Comparison of ENCODE assay signal across 8 cellular contexts in the genomic region with DNA sequence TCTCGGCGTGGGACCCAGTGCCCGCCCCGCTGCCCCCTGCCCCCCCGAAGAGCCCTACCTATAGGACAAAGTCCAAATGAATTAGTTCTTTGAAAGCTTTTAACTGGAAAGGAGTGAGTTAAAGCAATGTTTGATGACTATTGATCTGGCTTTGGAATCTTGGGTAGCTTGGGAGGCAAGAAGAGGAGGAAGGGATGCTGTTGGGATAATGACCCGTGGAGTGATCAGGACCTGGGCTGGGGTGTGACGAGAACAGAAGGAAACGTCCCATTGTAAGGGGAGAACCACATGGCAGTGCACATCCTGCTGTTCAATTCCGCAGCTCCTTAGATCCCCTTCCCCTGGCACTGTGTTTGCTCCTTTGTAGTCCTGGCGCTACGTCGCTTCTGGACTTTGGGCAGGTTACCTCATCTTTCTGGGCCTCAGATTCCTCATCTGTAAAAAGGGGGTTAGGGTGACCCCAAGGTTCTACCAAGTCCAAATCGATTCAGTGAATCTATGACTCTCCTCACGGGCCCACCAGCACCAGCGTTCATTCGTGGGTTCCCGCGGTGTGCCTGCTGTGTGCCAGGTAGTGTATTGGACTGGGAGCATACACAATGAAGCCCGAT. TPM values are rescaled to one million over a fixed set of nuclear protein-coding genes. Genes with fewer than 3 reads are reported as not detected.
DNase-seq lines count a peak whose midpoint lies in the region; ATAC-seq and TF ChIP-seq lines count a peak whose summit lies in the region.

No MANE protein-coding gene starts in this region.

- H3K4me1 Mint-ChIP-seq in T-helper 17 cell (peaks cover 42% of the 10 kb centered on the region), endodermal cell (peaks cover 20% of the 10 kb centered on the region)

- TF ChIP-seq RAD21 in neural cell (conservative IDR thresholded peaks at IDR 0.05), result no peak

- no peaks in the 10 kb centered on the region for H3K27me3 Mint-ChIP-seq in T-helper 17 cell
- H3K27me3 Mint-ChIP-seq in endodermal cell (ENCODE audit: insufficient read depth), result peaks cover 19% of the 10 kb centered on the region

- H3K79me2 ChIP-seq in neural cell (replicated peaks; ENCODE audit: insufficient read depth, low read length), result peaks cover 21% of the 10 kb centered on the region

- no peaks in the 10 kb centered on the region for H3K9me2 ChIP-seq in neural cell (ENCODE audit: insufficient read depth, low read length)

- no peaks in the 10 kb centered on the region for H3F3A ChIP-seq in neural cell (ENCODE audit: insufficient read depth, low read length, poor library complexity, severe bottlenecking)

- H3K9ac ChIP-seq in endodermal cell (ENCODE audit: extremely low read depth, low read length, poor library complexity, severe bottlenecking), result peak overlapping the region; percentile 90
- peak overlapping the region; percentile 92 for H3K9ac ChIP-seq in neural cell (ENCODE audit: low read length)

- H3K4me1 ChIP-seq in endodermal cell (ENCODE audit: control insufficient read depth, insufficient read depth, low read length), result peaks cover 3% of the 10 kb centered on the region

- H3K4me3 Mint-ChIP-seq in T-helper 17 cell (peak overlapping the region; percentile 94), endodermal cell (peak overlapping the region; percentile 76)

- no peaks in the 10 kb centered on the region for H3K9me3 ChIP-seq in T-helper 17 cell (ENCODE audit: control insufficient read depth, low read length, poor library complexity, severe bottlenecking)
- H3K9me3 ChIP-seq in endodermal cell (ENCODE audit: control insufficient read depth, low read length), result no peaks in the 10 kb centered on the region
- H3K9me3 ChIP-seq in neural cell (ENCODE audit: low read length), result no peaks in the 10 kb centered on the region

- H3K36me3 ChIP-seq in H7 (replicated peaks; ENCODE audit: control insufficient read depth, insufficient read depth, low read length), result no peaks in the 10 kb centered on the region
- H3K36me3 ChIP-seq in endodermal cell (ENCODE audit: control insufficient read depth, insufficient read depth, low read length), result no peaks in the 10 kb centered on the region
- H3K36me3 ChIP-seq in neural cell (ENCODE audit: insufficient read depth, low read length), result no peaks in the 10 kb centered on the region

- TF ChIP-seq CTCF in endodermal cell (conservative IDR thresholded peaks at IDR 0.05) (no peak), neural cell (IDR thresholded peaks at IDR 0.05; ENCODE audit: poor library complexity, severe bottlenecking) (no peak)

- ATAC-seq in T-helper 17 cell, result no peak
- no peak for ATAC-seq in GM21528 (IDR thresholded peaks at IDR 0.05; ENCODE audit: low FRiP score, unreplicated experiment)

- peak overlapping the region; percentile 90 for H3K27ac Mint-ChIP-seq in T-helper 17 cell
- H3K27ac Mint-ChIP-seq in endodermal cell, result peak overlapping the region; percentile 95

- H2AFZ ChIP-seq in neural cell (ENCODE audit: low read depth, low read length), result peak overlapping the region; percentile 58

- peak; percentile 16 for DNase-seq in H7
- no peak for DNase-seq in T-helper 17 cell
- DNase-seq in endodermal cell, result no peak
- no peak for DNase-seq in occipital lobe (lab: John Stamatoyannopoulos, UW)
- DNase-seq in GM19240 (ENCODE audit: insufficient read length, low spot score), result no peak
- no peak for DNase-seq in cerebellar nuclear complex (lab: John Stamatoyannopoulos, UW)

- no peaks in the 10 kb centered on the region for H3K9me3 Mint-ChIP-seq in endodermal cell

- H4K20me1 ChIP-seq in neural cell (ENCODE audit: insufficient read depth), result no peaks in the 10 kb centered on the region

- peak overlapping the region; percentile 43 for H3K4me2 ChIP-seq in neural cell (ENCODE audit: low read length)

- H3K27me3 ChIP-seq in H7 (ENCODE audit: control insufficient read depth, insufficient read depth, low read length), result peaks cover 10% of the 10 kb centered on the region
- no peaks in the 10 kb centered on the region for H3K27me3 ChIP-seq in endodermal cell (ENCODE audit: control insufficient read depth, insufficient read depth, low read length, poor library complexity, severe bottlenecking)
- no peaks in the 10 kb centered on the region for H3K27me3 ChIP-seq in neural cell (ENCODE audit: insufficient read depth, low read depth, low read length)

- TF ChIP-seq EP300 in neural cell (conservative IDR thresholded peaks at IDR 0.05; ENCODE audit: poor library complexity, severe bottlenecking), result no peak

- 76 to 94% methylated on average over 14 to 19 of the region's 19 CpGs for WGBS in endodermal cell (ENCODE audit: insufficient coverage in 1 of 2, insufficient read length in 1 of 2), 2 experiments

- H3K36me3 Mint-ChIP-seq in T-helper 17 cell (ENCODE audit: low read depth) (peaks cover 3% of the 10 kb centered on the region), endodermal cell (ENCODE audit: low read depth) (no peaks in the 10 kb centered on the region)

- H3K27ac ChIP-seq in endodermal cell (ENCODE audit: low read depth, low read length) (peak overlapping the region; percentile 93), neural cell (ENCODE audit: low read length) (peak overlapping the region; percentile 96)

- peak overlapping the region; percentile 39 for H3K4me3 ChIP-seq in H7 (ENCODE audit: insufficient read depth, low read depth, low read length)
- peak overlapping the region; percentile 72 for H3K4me3 ChIP-seq in endodermal cell (ENCODE audit: low read length)
- peak overlapping the region; percentile 88 for H3K4me3 ChIP-seq in neural cell (ENCODE audit: low read length)

TF ChIP-seq in neural cell, 6 proteins besides CTCF, POLR2A, EP300 and RAD21:
- TF ChIP-seq POLR2AphosphoS5 (IDR thresholded peaks at IDR 0.05) (no peak), EZH2 (IDR thresholded peaks at IDR 0.05; ENCODE audit: borderline replicate concordance, insufficient read depth, low read length, poor library complexity, severe bottlenecking) (no peak)

RNA-seq across cellular contexts. Expression of gene NADK2, which starts 0.9 kb away (rescaled TPM):
- 15.3 and 16.0 TPM in 2 replicates for total RNA-seq in H7 (2014; rRNA removed; shearing (Covaris generic))
- total RNA-seq in T-helper 17 cell (10 to 100 TPM; 10.4 to 12.0 TPM), endodermal cell (10 to 100 TPM; 27.5 to 44.5 TPM), occipital lobe (116 TPM)
- polyA plus RNA-seq in endodermal cell (2013, experiment 1 of 2), result 33.7 TPM
- polyA plus RNA-seq in endodermal cell (2013, experiment 2 of 2), result 29.7 TPM
- polyA plus RNA-seq in neural cell, result 59.1 and 66.8 TPM in 2 replicates
- polyA minus RNA-seq in neural cell, result 62.6 and 67.4 TPM in 2 replicates

RNA-seq across cellular contexts. Expression of gene RANBP3L, which starts 59.1 kb away (rescaled TPM):
- not detected in 2 replicates for total RNA-seq in H7 (2014; rRNA removed; shearing (Covaris generic))
- total RNA-seq in T-helper 17 cell, result not detected
- not detected for total RNA-seq in endodermal cell
- 0.39 TPM for polyA plus RNA-seq in endodermal cell (2013, experiment 1 of 2)
- polyA plus RNA-seq in endodermal cell (2013, experiment 2 of 2), result 0.21 TPM
- 2.2 and 2.5 TPM in 2 replicates for polyA plus RNA-seq in neural cell
- 3.7 and 3.9 TPM in 2 replicates for polyA minus RNA-seq in neural cell
- total RNA-seq in occipital lobe, result 14.7 TPM

Comparison
In these comparisons a context has a peak if more than half of its experiments do, and no peak if none do; other contexts are left out.
1. RNA of gene RANBP3L, which starts 59.1 kb away (total RNA-seq): 14.7 TPM in occipital lobe (single experiment); not detected in H7, not detected in T-helper 17 cell and not detected in endodermal cell; every median in the first group is over 10 times any median in the second.
2. Peak in every context shown above with its lines, with median percentiles within 50 percentile points of each other: H3K4me3 ChIP-seq.